8 cellular contexts compared by ENCODE assay signal in the genomic region with DNA sequence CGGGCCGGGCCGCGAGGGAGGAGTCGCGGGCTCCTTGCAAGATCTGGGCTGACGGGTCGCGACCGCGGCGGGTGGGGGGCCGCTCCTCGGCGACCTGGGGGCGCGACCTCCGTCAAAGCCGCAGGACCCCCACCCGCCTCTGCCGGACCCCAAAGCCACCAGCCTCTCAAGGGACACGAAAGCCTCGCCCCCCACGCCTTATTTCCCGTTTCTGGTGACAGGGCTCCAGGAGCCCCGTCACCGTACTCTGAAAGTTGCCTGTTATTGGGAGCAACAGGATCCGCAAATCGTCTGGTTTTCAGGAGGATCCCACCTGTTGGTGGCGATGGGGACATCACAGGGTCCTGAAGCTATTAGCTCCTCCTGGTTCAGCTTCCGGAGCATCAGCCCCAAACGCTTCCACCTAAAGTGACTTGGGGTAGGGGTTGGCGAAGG. TPM values are rescaled to one million over a fixed set of nuclear protein-coding genes. Genes with fewer than 3 reads are reported as not detected.
DNase-seq lines count a peak whose midpoint lies in the region; ATAC-seq, FAIRE-seq and TF ChIP-seq lines count a peak whose summit lies in the region.

No MANE protein-coding gene starts in this region.

- DNase-seq in NCI-H1417 (lab: John Stamatoyannopoulos, UW) (peak in 2 of 3 experiments; percentile 37 to 56), NCI-H1417 treated with DMSO at 0.1 percent for 48 hours (lab: John Stamatoyannopoulos, UW) (no peak), MM.1S (peak; percentile 12), iPS DF 6.9 (ENCODE audit: low read depth, low spot score) (no peak), small intestine (no peak), T1000 (lab: John Stamatoyannopoulos, UW) (no peak)
- DNase-seq in activated naive CD8-positive, alpha-beta T cell treated with anti-CD3 and anti-CD28 coated beads, Interleukin-2, amount 50 U/mL, for 24 hours, result no peak

- TF ChIP-seq CTCF in MM.1S (IDR thresholded peaks at IDR 0.05; ENCODE audit: low read length), result no peak

- H3K27me3 ChIP-seq in MM.1S (replicated peaks; ENCODE audit: insufficient read depth, low read length) (no peaks in the 10 kb centered on the region), iPS DF 6.9 (ENCODE audit: control insufficient read depth, insufficient read depth, low read length) (no peaks in the 10 kb centered on the region), small intestine (ENCODE audit: control insufficient read depth in 2 of 2, insufficient read depth in 2 of 2, low read length in 2 of 2) (no peaks in the 10 kb centered on the region)

- H3K4me3 ChIP-seq in MM.1S (ENCODE audit: low read length) (peak overlapping the region; percentile 100), iPS DF 6.9 (ENCODE audit: low read length) (peak overlapping the region; percentile 84), small intestine (ENCODE audit: low read depth in 1 of 2, low read length in 2 of 2) (peak overlapping the region; percentile 80 to 97)

- peaks cover 36% of the 10 kb centered on the region for H3K4me1 Mint-ChIP-seq in activated naive CD8-positive, alpha-beta T cell treated with anti-CD3 and anti-CD28 coated beads, Interleukin-2, amount 50 U/mL, for 24 hours

- no peaks in the 10 kb centered on the region for H3F3A ChIP-seq in MM.1S (ENCODE audit: insufficient read depth, low read length)

- H4K20me1 ChIP-seq in MM.1S (ENCODE audit: insufficient read depth, low read length), result no peaks in the 10 kb centered on the region

- peak overlapping the region; percentile 86 for H3K4me3 Mint-ChIP-seq in activated naive CD8-positive, alpha-beta T cell treated with anti-CD3 and anti-CD28 coated beads, Interleukin-2, amount 50 U/mL, for 24 hours

- peak overlapping the region; percentile 98 for H3K9ac ChIP-seq in MM.1S (ENCODE audit: low read length)

- H3K9me3 Mint-ChIP-seq in activated naive CD8-positive, alpha-beta T cell treated with anti-CD3 and anti-CD28 coated beads, Interleukin-2, amount 50 U/mL, for 24 hours, result no peaks in the 10 kb centered on the region

- peaks cover 25% of the 10 kb centered on the region for H3K36me3 Mint-ChIP-seq in activated naive CD8-positive, alpha-beta T cell treated with anti-CD3 and anti-CD28 coated beads, Interleukin-2, amount 50 U/mL, for 24 hours (ENCODE audit: low read depth)

- no peaks in the 10 kb centered on the region for H3K27me3 Mint-ChIP-seq in activated naive CD8-positive, alpha-beta T cell treated with anti-CD3 and anti-CD28 coated beads, Interleukin-2, amount 50 U/mL, for 24 hours

- no CpG with 5 or more reads among the region's 33 CpGs for WGBS in iPS DF 6.9 (ENCODE audit: insufficient coverage, insufficient read length)
- WGBS in small intestine, 3 donors, result 1% methylated on average over 25 to 33 of the region's 33 CpGs

- peak overlapping the region; percentile 82 for H3K27ac Mint-ChIP-seq in activated naive CD8-positive, alpha-beta T cell treated with anti-CD3 and anti-CD28 coated beads, Interleukin-2, amount 50 U/mL, for 24 hours

- peak overlapping the region; percentile 87 for H3K4me2 ChIP-seq in MM.1S (ENCODE audit: low read depth, low read length)

- H3K4me1 ChIP-seq in MM.1S (ENCODE audit: low read length), result no peaks in the 10 kb centered on the region; the same call in 1 of the 2 replicates
- H3K4me1 ChIP-seq in iPS DF 6.9 (ENCODE audit: control insufficient read depth, insufficient read depth, low read length), result peaks cover 4% of the 10 kb centered on the region
- H3K4me1 ChIP-seq in small intestine (ENCODE audit: control insufficient read depth in 2 of 2, insufficient read depth in 1 of 2, low read depth in 1 of 2, low read length in 1 of 2), result peaks cover 3 to 4% of the 10 kb centered on the region in 2 donors

- H3K36me3 ChIP-seq in MM.1S (replicated peaks; ENCODE audit: insufficient read depth, low read length), result 0 out of 2 replicates have a peak, but pooled peaks cover 4% of the 10 kb centered on the region
- H3K36me3 ChIP-seq in iPS DF 6.9 (ENCODE audit: control insufficient read depth, insufficient read depth, low read length), result peaks cover 12% of the 10 kb centered on the region; the same call in 1 of the 2 replicates
- peaks cover 2 to 3% of the 10 kb centered on the region in 2 donors for H3K36me3 ChIP-seq in small intestine (ENCODE audit: control insufficient read depth in 2 of 2, insufficient read depth in 2 of 2, low read length in 2 of 2)

- ATAC-seq in activated naive CD8-positive, alpha-beta T cell treated with anti-CD3 and anti-CD28 coated beads, Interleukin-2, amount 50 U/mL, for 24 hours, result no peak
- no peak for ATAC-seq in HG03354 (IDR thresholded peaks at IDR 0.05; ENCODE audit: poor library complexity, severe bottlenecking, unreplicated experiment)

- FAIRE-seq in small intestine (lab: Jason Lieb, UNC), result no peak

- H3K79me2 ChIP-seq in MM.1S (ENCODE audit: low read length), result peaks cover 93% of the 10 kb centered on the region

- H3K9me3 ChIP-seq in MM.1S (replicated peaks; ENCODE audit: insufficient read depth, low read length) (no peaks in the 10 kb centered on the region), iPS DF 6.9 (ENCODE audit: control insufficient read depth, insufficient read depth, low read length) (no peaks in the 10 kb centered on the region), small intestine (ENCODE audit: control insufficient read depth, low read depth) (no peaks in the 10 kb centered on the region)

- H3K9me2 ChIP-seq in MM.1S (replicated peaks; ENCODE audit: insufficient read depth, low read length), result no peaks in the 10 kb centered on the region

- H3K27ac ChIP-seq in MM.1S (ENCODE audit: low read length) (peak overlapping the region; percentile 77; the same call in 1 of the 2 replicates), iPS DF 6.9 (ENCODE audit: low read length) (no peak overlapping the region), small intestine (ENCODE audit: low read depth in 1 of 2, low read length in 1 of 2) (peak overlapping the region; percentile 81 to 97)

- H2AFZ ChIP-seq in MM.1S (ENCODE audit: low read length), result peak overlapping the region; percentile 87

RNA-seq across cellular contexts. Expression of a gene that starts 0.5 kb away (rescaled TPM):
- polyA plus RNA-seq in small intestine, result 10 to 100 TPM; 11.6 to 22.0 (median 15.2) TPM

RNA-seq across cellular contexts. Expression of a gene that starts 0.9 kb away (rescaled TPM):
- 10 to 100 TPM; 32.9 to 66.4 (median 43.0) TPM for polyA plus RNA-seq in small intestine

RNA-seq across cellular contexts. Expression of a gene that starts 48.1 kb away (rescaled TPM):
- 100 to 1,000 TPM in 2 of 3 donors, 10 to 100 TPM in 1; 58.6 to 477 (median 154) TPM for polyA plus RNA-seq in small intestine

Comparison
In these comparisons a context has a peak if more than half of its experiments do, and no peak if none do; other contexts are left out.
1. DNase-seq: peak in NCI-H1417 (2 of 3) and MM.1S (single experiment); none in NCI-H1417 treated with DMSO at 0.1 percent for 48 hours (single experiment), activated naive CD8-positive, alpha-beta T cell treated with anti-CD3 and anti-CD28 coated beads, Interleukin-2, amount 50 U/mL, for 24 hours (single experiment), iPS DF 6.9 (single experiment), small intestine (single experiment) and T1000 (single experiment).
2. Peak in every context shown above with its lines, with median percentiles within 50 percentile points of each other: H3K4me3 ChIP-seq.